Comparison of ENCODE assay signal across 14 cellular contexts in genomic region chr5:134130239-134130945, GRCh38. TPM values are rescaled to one million over a fixed set of nuclear protein-coding genes. Genes with fewer than 3 reads are reported as not detected.
A peak's percentile ranks its signal among the peaks of the same experiment; 100 is the strongest.
DNase-seq lines count a peak whose midpoint lies in the region; ATAC-seq and TF ChIP-seq lines count a peak whose summit lies in the region.
"Had no signal": no experiment of that assay in that cellular context is flagged by ENCODE, and none has a peak within 500 bp of the region (broad histone marks: within the 10 kb centered on the region; RNA-seq: fewer than 3 reads in every experiment).

No MANE protein-coding gene starts in this region.

- H3K36me3 Mint-ChIP-seq in activated naive CD4-positive, alpha-beta T cell treated with anti-CD3 and anti-CD28 coated beads for 36 hours (ENCODE audit: low read depth), result peaks cover 54% of the 10 kb centered on the region
- H3K36me3 Mint-ChIP-seq in activated CD8-positive, alpha-beta T cell treated with anti-CD3 and anti-CD28 coated beads for 36 hours (ENCODE audit: low read depth), result peaks cover 35% of the 10 kb centered on the region
- H3K36me3 Mint-ChIP-seq in immature natural killer cell, result peaks cover 0 to 9% (median 6%) of the 10 kb centered on the region in 3 donors

- ATAC-seq in activated CD8-positive, alpha-beta T cell treated with anti-CD3 and anti-CD28 coated beads for 36 hours, result no peak
- ATAC-seq in stimulated activated naive CD8-positive, alpha-beta T cell treated with anti-CD3 and anti-CD28 coated beads, Interleukin-15, amount 100 ng/mL, for 72 hours, result no peak
- ATAC-seq in GM21529 (IDR thresholded peaks at IDR 0.05; ENCODE audit: unreplicated experiment) (no peak), GM18870 (IDR thresholded peaks at IDR 0.05; ENCODE audit: unreplicated experiment) (no peak), left colon (no peak)
- ATAC-seq: sciatic nerve had no signal

- no peak overlapping the region for H3K4me3 Mint-ChIP-seq in activated naive CD4-positive, alpha-beta T cell treated with anti-CD3 and anti-CD28 coated beads for 36 hours
- H3K4me3 Mint-ChIP-seq in activated CD8-positive, alpha-beta T cell treated with anti-CD3 and anti-CD28 coated beads for 36 hours, result peak overlapping the region; percentile 65
- peak overlapping the region; percentile 51 to 83 (median 74) for H3K4me3 Mint-ChIP-seq in immature natural killer cell
- H3K4me3 Mint-ChIP-seq in stimulated activated naive CD8-positive, alpha-beta T cell treated with anti-CD3 and anti-CD28 coated beads, Interleukin-15, amount 100 ng/mL, for 72 hours, result peak overlapping the region; percentile 80 to 88

- peaks cover 99% of the 10 kb centered on the region for H3K4me1 Mint-ChIP-seq in activated naive CD4-positive, alpha-beta T cell treated with anti-CD3 and anti-CD28 coated beads for 36 hours (ENCODE audit: low read depth)
- H3K4me1 Mint-ChIP-seq in activated CD8-positive, alpha-beta T cell treated with anti-CD3 and anti-CD28 coated beads for 36 hours (ENCODE audit: low read depth), result peaks cover 96% of the 10 kb centered on the region
- H3K4me1 Mint-ChIP-seq in immature natural killer cell, result peaks cover 91 to 93% of the 10 kb centered on the region in 2 donors
- peaks cover 100% of the 10 kb centered on the region for H3K4me1 Mint-ChIP-seq in stimulated activated naive CD8-positive, alpha-beta T cell treated with anti-CD3 and anti-CD28 coated beads, Interleukin-15, amount 100 ng/mL, for 72 hours

- H3K27me3 Mint-ChIP-seq in activated naive CD4-positive, alpha-beta T cell treated with anti-CD3 and anti-CD28 coated beads for 36 hours (ENCODE audit: low read depth), result no peaks in the 10 kb centered on the region
- no peaks in the 10 kb centered on the region for H3K27me3 Mint-ChIP-seq in activated CD8-positive, alpha-beta T cell treated with anti-CD3 and anti-CD28 coated beads for 36 hours
- H3K27me3 Mint-ChIP-seq in immature natural killer cell (ENCODE audit: low read depth in 3 of 3), result peaks cover 12 to 26% (median 15%) of the 10 kb centered on the region in 3 donors
- H3K27me3 Mint-ChIP-seq in stimulated activated naive CD8-positive, alpha-beta T cell treated with anti-CD3 and anti-CD28 coated beads, Interleukin-15, amount 100 ng/mL, for 72 hours, result no peaks in the 10 kb centered on the region

- POLR2A ChIA-PET in activated CD8-positive, alpha-beta T cell treated with anti-CD3 and anti-CD28 coated beads for 36 hours (lab: Charles Lee), result interaction anchor here (1.3 to 2.6 kb wide), 4 partner anchors 22 to 90 kb away, joined by 3 to 11 read pairs (median 4); no protein-coding TSS in a partner anchor

- CTCF ChIA-PET in activated naive CD4-positive, alpha-beta T cell treated with anti-CD3 and anti-CD28 coated beads for 36 hours (lab: Charles Lee), result interaction anchor here (0.5 to 25.4 kb wide), 5 partner anchors 9 to 1172 kb away, joined by 3 to 437 read pairs (median 269); partner anchors contain the start of gene TCF7
- CTCF ChIA-PET in activated CD8-positive, alpha-beta T cell treated with anti-CD3 and anti-CD28 coated beads for 36 hours (lab: Charles Lee), result interaction anchor here (1.6 to 38.2 kb wide), 2 partner anchors 64 to 88 kb away, joined by 3 to 1049 read pairs; no protein-coding TSS in a partner anchor

- no peaks in the 10 kb centered on the region for H3K9me3 Mint-ChIP-seq in activated naive CD4-positive, alpha-beta T cell treated with anti-CD3 and anti-CD28 coated beads for 36 hours
- H3K9me3 Mint-ChIP-seq in activated CD8-positive, alpha-beta T cell treated with anti-CD3 and anti-CD28 coated beads for 36 hours, result no peaks in the 10 kb centered on the region
- no peaks in the 10 kb centered on the region for H3K9me3 Mint-ChIP-seq in immature natural killer cell
- H3K9me3 Mint-ChIP-seq in stimulated activated naive CD8-positive, alpha-beta T cell treated with anti-CD3 and anti-CD28 coated beads, Interleukin-15, amount 100 ng/mL, for 72 hours, result no peaks in the 10 kb centered on the region

- DNase-seq in activated naive CD4-positive, alpha-beta T cell treated with anti-CD3 and anti-CD28 coated beads for 36 hours, result no peak
- no peak for DNase-seq in activated naive CD4-positive, alpha-beta T cell (lab: John Stamatoyannopoulos, UW)
- DNase-seq in activated CD8-positive, alpha-beta T cell treated with anti-CD3 and anti-CD28 coated beads for 36 hours, result no peak
- no peak for DNase-seq in immature natural killer cell
- DNase-seq in stimulated activated naive CD8-positive, alpha-beta T cell treated with anti-CD3 and anti-CD28 coated beads, Interleukin-15, amount 100 ng/mL, for 72 hours, result no peak
- no peak for DNase-seq in left colon
- DNase-seq: mesenchymal stem cell; NCI-H446; nucleus accumbens; SHP77 treated with DMSO at 0.1 percent for 48 hours; stimulated activated CD4-positive, alpha-beta T cell treated with anti-CD3 and anti-CD28 coated beads, Interleukin-2, amount 100 ng/mL, for 48 hours had no signal

- intact Hi-C loops in activated naive CD4-positive, alpha-beta T cell treated with anti-CD3 and anti-CD28 coated beads for 36 hours (cut with micrococcal nuclease), result loop anchor here (5.0 kb wide), 1 partner anchor 258 kb away; no protein-coding TSS in a partner anchor
- intact Hi-C loops in activated CD8-positive, alpha-beta T cell treated with anti-CD3 and anti-CD28 coated beads for 36 hours (cut with micrococcal nuclease), result loop anchor here (2.0 kb wide), 1 partner anchor 14 kb away; no protein-coding TSS in a partner anchor
- intact Hi-C loops in left colon (cut with DNase I, micrococcal nuclease), result no loop called here

- no peak for TF ChIP-seq CTCF in activated CD8-positive, alpha-beta T cell treated with anti-CD3 and anti-CD28 coated beads for 36 hours (IDR thresholded peaks at IDR 0.05)

- peak overlapping the region; percentile 90 for H3K27ac Mint-ChIP-seq in activated naive CD4-positive, alpha-beta T cell treated with anti-CD3 and anti-CD28 coated beads for 36 hours
- peak overlapping the region; percentile 82 for H3K27ac Mint-ChIP-seq in activated CD8-positive, alpha-beta T cell treated with anti-CD3 and anti-CD28 coated beads for 36 hours
- peak overlapping the region; percentile 93 to 98 (median 97) for H3K27ac Mint-ChIP-seq in immature natural killer cell
- peak overlapping the region; percentile 95 to 98 for H3K27ac Mint-ChIP-seq in stimulated activated naive CD8-positive, alpha-beta T cell treated with anti-CD3 and anti-CD28 coated beads, Interleukin-15, amount 100 ng/mL, for 72 hours

RNA-seq across cellular contexts. Expression of gene TCF7, which starts 15.9 kb away (rescaled TPM):
- 10 to 100 TPM; 87.9 to 92.3 TPM for total RNA-seq in activated naive CD4-positive, alpha-beta T cell treated with anti-CD3 and anti-CD28 coated beads for 36 hours
- total RNA-seq in activated CD8-positive, alpha-beta T cell treated with anti-CD3 and anti-CD28 coated beads for 36 hours, result 10 to 100 TPM; 47.4 to 50.3 TPM
- polyA plus RNA-seq in immature natural killer cell, result 10 to 100 TPM; 14.9 to 50.9 (median 38.2) TPM
- total RNA-seq in left colon, result 1 to 10 TPM; 3.0 to 6.0 TPM

RNA-seq across cellular contexts. Expression of gene SKP1, which starts 46.4 kb away (rescaled TPM):
- 100 to 1,000 TPM; 307 to 309 TPM for total RNA-seq in activated naive CD4-positive, alpha-beta T cell treated with anti-CD3 and anti-CD28 coated beads for 36 hours
- total RNA-seq in activated CD8-positive, alpha-beta T cell treated with anti-CD3 and anti-CD28 coated beads for 36 hours, result 100 to 1,000 TPM; 235 to 242 TPM
- 1,000 to 10,000 TPM in 2 of 3 donors, 100 to 1,000 TPM in 1; 955 to 1,349 (median 1,131) TPM for polyA plus RNA-seq in immature natural killer cell
- total RNA-seq in left colon, result 100 to 1,000 TPM; 242 to 273 TPM

Comparison
In these comparisons a context has a peak if more than half of its experiments do, and no peak if none do; other contexts are left out.
1. RNA of gene TCF7, which starts 15.9 kb away (total RNA-seq): 87.9 to 92.3 TPM in activated naive CD4-positive, alpha-beta T cell treated with anti-CD3 and anti-CD28 coated beads for 36 hours and 47.4 to 50.3 TPM in activated CD8-positive, alpha-beta T cell treated with anti-CD3 and anti-CD28 coated beads for 36 hours; 3.0 to 6.0 TPM in left colon; every median in the first group is over 4 times any median in the second.
2. intact Hi-C loops: an anchor here in activated naive CD4-positive, alpha-beta T cell treated with anti-CD3 and anti-CD28 coated beads for 36 hours (5.0 kb wide) and activated CD8-positive, alpha-beta T cell treated with anti-CD3 and anti-CD28 coated beads for 36 hours (2.0 kb wide); none called in left colon.
3. Peak in every context shown above with its lines, with median percentiles within 50 percentile points of each other: H3K27ac Mint-ChIP-seq.